Comparison of ENCODE assay signal across 25 cellular contexts in the genomic region with DNA sequence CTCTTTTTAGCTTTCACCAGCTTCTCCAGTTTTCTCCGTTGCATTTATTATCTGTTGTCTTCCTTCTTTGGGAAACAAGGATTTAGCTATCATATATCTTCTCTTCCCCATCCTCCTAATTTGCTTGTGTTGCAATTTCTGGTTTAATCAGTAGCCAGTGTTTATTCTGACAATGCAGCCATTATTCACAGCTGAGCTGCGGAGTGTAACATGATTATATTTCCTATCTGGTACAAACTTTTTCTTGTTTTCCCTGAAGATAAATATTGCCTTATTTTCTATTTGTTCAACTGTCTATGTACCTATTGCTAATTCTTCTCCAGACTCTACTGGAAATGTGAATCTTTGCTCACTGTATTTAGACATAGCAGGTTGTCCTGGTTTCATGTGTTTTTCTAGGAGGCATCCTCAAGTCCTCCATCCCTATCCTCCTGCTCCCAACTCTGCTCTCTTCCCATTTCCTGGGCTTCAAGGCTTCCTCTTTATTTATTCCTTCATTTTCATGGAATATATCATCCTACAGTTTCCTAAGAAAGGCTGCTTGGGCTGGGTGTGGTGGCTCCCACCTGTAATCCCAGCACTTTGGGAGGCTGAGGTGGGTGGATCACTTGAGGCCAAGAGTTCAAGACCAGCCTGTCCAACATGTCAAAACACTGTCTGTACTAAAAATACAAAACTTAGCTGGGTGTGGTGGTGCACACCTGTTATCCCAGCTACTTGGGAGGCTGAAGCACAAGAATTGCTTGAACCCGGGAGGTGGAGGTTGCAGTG.
A peak's percentile ranks its signal among the peaks of the same experiment; 100 is the strongest.
DNase-seq lines count a peak whose midpoint lies in the region; ATAC-seq, FAIRE-seq and TF ChIP-seq lines count a peak whose summit lies in the region.
"Had no signal": no experiment of that assay in that cellular context is flagged by ENCODE, and none has a peak within 500 bp of the region (broad histone marks: within the 10 kb centered on the region; RNA-seq: fewer than 3 reads in every experiment).

No MANE protein-coding gene starts in this region.

- no peaks in the 10 kb centered on the region for H3K36me3 Mint-ChIP-seq in nephron progenitor cell (ENCODE audit: low read depth)
- H3K36me3 Mint-ChIP-seq: activated naive CD8-positive, alpha-beta T cell; IgD-negative memory B cell had no signal

- H3K4me1 Mint-ChIP-seq in nephron progenitor cell, result peaks cover 6% of the 10 kb centered on the region

- peaks cover 9% of the 10 kb centered on the region for H3K27me3 Mint-ChIP-seq in nephron progenitor cell (ENCODE audit: low read depth, poor library complexity)
- H3K27me3 Mint-ChIP-seq: activated naive CD8-positive, alpha-beta T cell; progenitor cell of endocrine pancreas had no signal

- TF ChIP-seq CTCF in nephron progenitor cell (IDR thresholded peaks at IDR 0.05), result no peak

- no peak for ATAC-seq in HG03196 (IDR thresholded peaks at IDR 0.05; ENCODE audit: unreplicated experiment)
- ATAC-seq in HG03439 (IDR thresholded peaks at IDR 0.05; ENCODE audit: unreplicated experiment), result no peak
- no peak for ATAC-seq in GM21360 (IDR thresholded peaks at IDR 0.05; ENCODE audit: unreplicated experiment)
- ATAC-seq: upper lobe of right lung had no signal

- peak; percentile 92 for FAIRE-seq in islet of Langerhans (lab: Jason Lieb, UNC)
- FAIRE-seq: A204.1, astrocyte, H1 had no signal

- in situ Hi-C loops in ACHN (cut with HindIII; ENCODE audit: low pct_ligation_motif_present, low pct_unique_long_range_greater_than_20kb, low sequenced_read_pairs), result no loop called here

- H3K9me3 Mint-ChIP-seq in nephron progenitor cell, result no peaks in the 10 kb centered on the region

- H3K27ac Mint-ChIP-seq in nephron progenitor cell, result peak overlapping the region; percentile 58
- H3K27ac Mint-ChIP-seq: activated naive CD8-positive, alpha-beta T cell; progenitor cell of endocrine pancreas had no signal

- DNase-seq in ACHN (peak; percentile 40), amniotic epithelial cell (ENCODE audit: low read depth) (peak; percentile 32), nephron progenitor cell (no peak)
- no peak for DNase-seq in activated CD4-positive, alpha-beta T cell treated with anti-CD3 and anti-CD28 coated beads for 48 hours
- DNase-seq: BE2C, caudate nucleus, DND-41, erythroblast, foreskin fibroblast, NCI-H1092 treated with DMSO at 0.1 percent for 48 hours, NCI-H2029, NCI-H2227 treated with DMSO at 0.1 percent for 48 hours, NCI-H748 treated with DMSO at 0.1 percent for 48 hours, T-helper 2 cell, upper lobe of right lung had no signal

- H3K4me3 Mint-ChIP-seq in nephron progenitor cell, result no peak overlapping the region
- H3K4me3 Mint-ChIP-seq: activated naive CD8-positive, alpha-beta T cell; IgD-negative memory B cell had no signal

Comparison
In these comparisons a context has a peak if more than half of its experiments do, and no peak if none do; other contexts are left out.
1. DNase-seq: peak in ACHN (single experiment) and amniotic epithelial cell (single experiment); none in nephron progenitor cell (single experiment) and activated CD4-positive, alpha-beta T cell treated with anti-CD3 and anti-CD28 coated beads for 48 hours (single experiment).